Comparison of ENCODE assay signal across 1 cellular context in the genomic region with DNA sequence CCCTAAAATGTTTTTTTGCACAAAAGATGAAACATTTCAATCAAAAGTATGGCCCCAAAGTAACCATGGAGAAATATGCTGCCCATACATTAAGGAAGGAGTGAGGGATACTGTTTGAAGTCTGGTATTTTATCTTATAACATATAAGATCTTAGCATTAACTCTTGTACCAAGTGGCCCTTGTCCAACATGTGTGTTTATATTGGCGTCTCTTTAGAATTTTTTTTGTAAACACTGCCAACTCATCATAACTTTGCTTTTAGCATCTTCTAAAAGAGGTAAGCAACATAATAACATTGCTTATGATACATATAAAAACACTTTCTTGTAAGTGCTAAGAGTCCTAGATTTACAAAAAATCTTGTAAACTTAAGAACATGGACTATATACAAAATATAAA.
TF ChIP-seq lines count a peak whose summit lies in the region.

No MANE protein-coding gene starts in this region.

TF ChIP-seq in IMR-90, 13 proteins besides CTCF, POLR2A, EP300 and RAD21 (continued from another document):
- TF ChIP-seq, protein P1, sequence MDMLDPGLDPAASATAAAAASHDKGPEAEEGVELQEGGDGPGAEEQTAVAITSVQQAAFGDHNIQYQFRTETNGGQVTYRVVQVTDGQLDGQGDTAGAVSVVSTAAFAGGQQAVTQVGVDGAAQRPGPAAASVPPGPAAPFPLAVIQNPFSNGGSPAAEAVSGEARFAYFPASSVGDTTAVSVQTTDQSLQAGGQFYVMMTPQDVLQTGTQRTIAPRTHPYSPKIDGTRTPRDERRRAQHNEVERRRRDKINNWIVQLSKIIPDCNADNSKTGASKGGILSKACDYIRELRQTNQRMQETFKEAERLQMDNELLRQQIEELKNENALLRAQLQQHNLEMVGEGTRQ (IDR thresholded peaks at IDR 0.05; ENCODE audit: low read depth, low read length) = no peak
- no peak for TF ChIP-seq CHD1 (IDR thresholded peaks at IDR 0.05; ENCODE audit: low read depth, low read length)
- no peak for TF ChIP-seq MXI1 (IDR thresholded peaks at IDR 0.05; ENCODE audit: borderline replicate concordance, low read depth, low read length)
- TF ChIP-seq RFX5 (IDR thresholded peaks at IDR 0.05; ENCODE audit: low read depth, low read length) = no peak
